24 cellular contexts compared by ENCODE assay signal in genomic region chr9:29644514-29644913, GRCh38.
DNase-seq lines count a peak whose midpoint lies in the region; ATAC-seq, FAIRE-seq and TF ChIP-seq lines count a peak whose summit lies in the region.
"Had no signal": no experiment of that assay in that cellular context is flagged by ENCODE, and none has a peak within 500 bp of the region (broad histone marks: within the 10 kb centered on the region; RNA-seq: fewer than 3 reads in every experiment).

No MANE protein-coding gene starts in this region.

- CTCF ChIA-PET in A549 (lab: Yijun Ruan, JAX) (no interaction called here), Caco-2 (lab: Charles Lee) (no interaction called here)

- H3K9me3 ChIP-seq in A549 (no peaks in the 10 kb centered on the region), Caco-2 (no peaks in the 10 kb centered on the region), T-helper 17 cell (ENCODE audit: control insufficient read depth, low read length, poor library complexity, severe bottlenecking) (no peaks in the 10 kb centered on the region)
- H3K9me3 ChIP-seq: BE2C, BLaER1 had no signal

- H3K36me3 ChIP-seq in Caco-2 (ENCODE audit: control insufficient read depth, insufficient read depth, low read length) = no peaks in the 10 kb centered on the region
- H3K36me3 ChIP-seq: BE2C, BLaER1 had no signal

- FAIRE-seq in A204.1 (lab: Jason Lieb, UNC) (peak; percentile 51), A549 (lab: Jason Lieb, UNC) (no peak), colon (lab: Jason Lieb, UNC) (peak; percentile 61), islet of Langerhans (lab: Jason Lieb, UNC) (peak; percentile 66), GM12892 (lab: Jason Lieb, UNC) (no peak)
- FAIRE-seq: G401.6, GM12891, GM18507 had no signal

- POLR2A ChIA-PET in A549 (lab: Yijun Ruan, JAX) (no interaction called here), Caco-2 (lab: Charles Lee) (no interaction called here)

- no peak for TF ChIP-seq RAD21 in A549 (conservative IDR thresholded peaks at IDR 0.05 in 1 of 2, IDR thresholded peaks at IDR 0.05 in 1 of 2)

- H3K4me1 Mint-ChIP-seq in Caco-2 (ENCODE audit: low read depth, unreplicated experiment) = no peaks in the 10 kb centered on the region
- H3K4me1 Mint-ChIP-seq in T-helper 17 cell = no peaks in the 10 kb centered on the region
- H3K4me1 Mint-ChIP-seq: CD14-positive monocyte; CD4-positive, alpha-beta memory T cell; CD4-positive, CD25-positive, alpha-beta regulatory T cell; CD8-positive, alpha-beta memory T cell had no signal

- no peak for TF ChIP-seq EP300 in A549 (IDR thresholded peaks at IDR 0.05)

- H3K4me3 Mint-ChIP-seq in Caco-2 (ENCODE audit: unreplicated experiment) (no peak overlapping the region), T-helper 17 cell (no peak overlapping the region)
- H3K4me3 Mint-ChIP-seq: CD14-positive monocyte; CD4-positive, alpha-beta memory T cell; CD4-positive, CD25-positive, alpha-beta regulatory T cell; CD8-positive, alpha-beta memory T cell had no signal

- ATAC-seq in A549 = no peak
- no peak for ATAC-seq in T-helper 17 cell

- DNase-seq in A549 (ENCODE audit: low read depth in 1 of 2, low spot score in 1 of 2) (no peak), HCEC 1CT (no peak), Caco-2 (no peak), GM12892 (ENCODE audit: insufficient read length) (no peak), T-helper 17 cell (no peak)
- DNase-seq: 8988T; ACHN; BE2C; C1 segment of cervical spinal cord; Calu3; CD4-positive, alpha-beta memory T cell; CD4-positive, CD25-positive, alpha-beta regulatory T cell; CD8-positive, alpha-beta memory T cell; COR-L47; DMS79 treated with DMSO at 0.1 percent for 48 hours; GF-D8 had no signal

- H3K27me3 ChIP-seq in Caco-2 (replicated peaks; ENCODE audit: control insufficient read depth, insufficient read depth, low read length) = no peaks in the 10 kb centered on the region
- H3K27me3 ChIP-seq: BE2C, BLaER1 had no signal

- no peak for TF ChIP-seq POLR2A in A549 (IDR thresholded peaks at IDR 0.05; ENCODE audit: low read length)
- TF ChIP-seq POLR2A in GM12892 (IDR thresholded peaks at IDR 0.05; ENCODE audit: low read depth, low read length) = no peak

- BruUV-seq in Caco-2 (replicated peaks; lab: Mats Ljungman, UMichigan) = no TSS peak

- no peak overlapping the region for H3K27ac Mint-ChIP-seq in Caco-2 (ENCODE audit: unreplicated experiment)
- H3K27ac Mint-ChIP-seq in T-helper 17 cell = no peak overlapping the region
- H3K27ac Mint-ChIP-seq: CD14-positive monocyte; CD4-positive, alpha-beta memory T cell; CD4-positive, CD25-positive, alpha-beta regulatory T cell had no signal

- no peak for TF ChIP-seq CTCF in A549 (IDR thresholded peaks at IDR 0.05)
- no peak for TF ChIP-seq CTCF in Caco-2 (IDR thresholded peaks at IDR 0.05; ENCODE audit: insufficient read depth in 1 of 2, low read depth in 1 of 2, low read length in 1 of 2, severe bottlenecking in 1 of 2, unreplicated experiment in 1 of 2)

- intact Hi-C loops in Caco-2 (cut with micrococcal nuclease; ENCODE audit: unreplicated experiment) = no loop called here

- no peak overlapping the region for H3K4me3 ChIP-seq in A549
- H3K4me3 ChIP-seq in Caco-2 (ENCODE audit: low read depth, low read length) = no peak overlapping the region
- H3K4me3 ChIP-seq: BLaER1 had no signal

- H3K27me3 Mint-ChIP-seq in Caco-2 (ENCODE audit: insufficient read depth, unreplicated experiment) (no peaks in the 10 kb centered on the region), T-helper 17 cell (no peaks in the 10 kb centered on the region)
- H3K27me3 Mint-ChIP-seq: CD4-positive, alpha-beta memory T cell; CD4-positive, CD25-positive, alpha-beta regulatory T cell; CD8-positive, alpha-beta memory T cell had no signal

- H3K4me2 ChIP-seq in A549 = no peak overlapping the region
- H3K4me2 ChIP-seq: BLaER1 had no signal

- H3K36me3 Mint-ChIP-seq in Caco-2 (ENCODE audit: insufficient read depth, unreplicated experiment) (no peaks in the 10 kb centered on the region), T-helper 17 cell (ENCODE audit: low read depth) (no peaks in the 10 kb centered on the region)
- H3K36me3 Mint-ChIP-seq: CD14-positive monocyte; CD4-positive, alpha-beta memory T cell; CD4-positive, CD25-positive, alpha-beta regulatory T cell; CD8-positive, alpha-beta memory T cell had no signal

- H3K4me1 ChIP-seq in A549 (no peaks in the 10 kb centered on the region), Caco-2 (no peaks in the 10 kb centered on the region)
- H3K4me1 ChIP-seq: BE2C, BLaER1 had no signal

- no peaks in the 10 kb centered on the region for H3K9me3 Mint-ChIP-seq in Caco-2 (ENCODE audit: unreplicated experiment)
- H3K9me3 Mint-ChIP-seq: CD4-positive, alpha-beta memory T cell had no signal

- H3K27ac ChIP-seq in A549 = no peak overlapping the region
- H3K27ac ChIP-seq: BLaER1 had no signal

TF ChIP-seq in A549, 52 proteins besides CTCF, POLR2A, EP300 and RAD21:
- TF ChIP-seq MAFK (IDR thresholded peaks at IDR 0.05; ENCODE audit: partially characterized antibody) (peak; percentile 47), RNF2 (IDR thresholded peaks at IDR 0.05; ENCODE audit: borderline replicate concordance, low read depth) (no peak)
